25 cellular contexts compared by ENCODE assay signal in the genomic region with DNA sequence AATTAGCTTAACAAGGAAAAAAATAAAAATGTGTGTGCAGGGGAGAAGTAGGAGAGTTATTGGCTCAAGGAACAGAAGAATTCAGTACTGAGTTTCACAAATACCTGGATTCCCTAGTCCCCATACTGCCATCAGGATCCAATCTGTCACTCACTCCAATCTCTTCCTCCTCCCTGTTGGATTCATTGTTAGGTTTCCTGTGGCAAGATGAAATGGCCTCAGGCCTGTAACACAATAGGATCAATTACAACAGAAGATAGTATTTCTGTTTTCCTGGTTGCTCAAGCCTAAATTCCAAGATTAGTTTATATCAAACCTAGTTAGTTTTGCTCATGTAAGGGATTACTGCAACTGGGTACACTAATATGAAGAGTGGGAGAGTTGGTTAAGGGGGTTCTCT. TPM values are rescaled to one million over a fixed set of nuclear protein-coding genes. Genes with fewer than 3 reads are reported as not detected.
DNase-seq lines count a peak whose midpoint lies in the region; ATAC-seq and TF ChIP-seq lines count a peak whose summit lies in the region.
"Had no signal": no experiment of that assay in that cellular context is flagged by ENCODE, and none has a peak within 500 bp of the region (broad histone marks: within the 10 kb centered on the region; RNA-seq: fewer than 3 reads in every experiment).

No MANE protein-coding gene starts in this region.

- DNase-seq in ELF-1 (ENCODE audit: low read depth, low spot score), result peak; percentile 13
- peak; percentile 61 for DNase-seq in adipocyte (ENCODE audit: low read depth)
- peak; percentile 10 for DNase-seq in neural progenitor cell (ENCODE audit: low spot score)
- no peak for DNase-seq in activated CD4-positive, alpha-beta T cell treated with anti-CD3 and anti-CD28 coated beads, Interleukin-2, amount 50 U/mL, for 1 hour
- DNase-seq in cerebellum (ENCODE audit: low spot score), result no peak
- DNase-seq: CD4-positive, CD25-positive, alpha-beta regulatory T cell; GF-D8; GM23248; H9; HFFc6; NCI-H1092; NCI-H1417 treated with DMSO at 0.1 percent for 48 hours; NCI-H1694 treated with DMSO at 0.1 percent for 48 hours; NCI-H2081; NCI-H2171 treated with DMSO at 0.1 percent for 48 hours; NCI-H345; NCI-H524; RPMI8226; SHP77; T-cell had no signal

- H3K4me1 ChIP-seq in HUES6 (ENCODE audit: control insufficient read depth, insufficient read depth, low read length) (peaks cover 13% of the 10 kb centered on the region), adipocyte (ENCODE audit: control insufficient read depth, insufficient read depth, low read length) (no peaks in the 10 kb centered on the region), neural progenitor cell (no peaks in the 10 kb centered on the region)
- H3K4me1 ChIP-seq: BLaER1 had no signal

- H3K9me3 Mint-ChIP-seq in neural progenitor cell, result no peaks in the 10 kb centered on the region
- H3K9me3 Mint-ChIP-seq: H9, HFFc6, T-cell had no signal

- no peak overlapping the region for H3K4me2 ChIP-seq in neural progenitor cell
- H3K4me2 ChIP-seq: BLaER1 had no signal

- no peak for ATAC-seq in GM19397 (IDR thresholded peaks at IDR 0.05; ENCODE audit: unreplicated experiment)
- ATAC-seq: T-cell had no signal

- H3K4me3 ChIP-seq in HUES6 (ENCODE audit: low read depth, low read length) (no peak overlapping the region), adipocyte (ENCODE audit: low read length) (no peak overlapping the region), neural progenitor cell (no peak overlapping the region)
- H3K4me3 ChIP-seq: BLaER1, GM23248 had no signal

- H3K27ac Mint-ChIP-seq in neural progenitor cell, result no peak overlapping the region
- H3K27ac Mint-ChIP-seq: CD4-positive, CD25-positive, alpha-beta regulatory T cell; H9; HFFc6; IgD-negative memory B cell; T-cell had no signal

- H2AFZ ChIP-seq in neural progenitor cell (replicated peaks), result peak overlapping the region; percentile 45
- H2AFZ ChIP-seq: GM23248 had no signal

- H3F3A ChIP-seq in neural progenitor cell (ENCODE audit: low read depth), result no peaks in the 10 kb centered on the region

- 0 out of 2 replicates have a peak overlapping the region, but pooled peaks have one; percentile 23 for H3K27ac ChIP-seq in HUES6 (ENCODE audit: low read depth, low read length)
- H3K27ac ChIP-seq in neural progenitor cell, result no peak overlapping the region
- H3K27ac ChIP-seq: BLaER1, GM23248 had no signal

- H3K79me2 ChIP-seq in neural progenitor cell (ENCODE audit: low read depth), result no peaks in the 10 kb centered on the region

- TF ChIP-seq CTCF in neural progenitor cell (IDR thresholded peaks at IDR 0.05), result no peak

- no peaks in the 10 kb centered on the region for H3K4me1 Mint-ChIP-seq in neural progenitor cell
- H3K4me1 Mint-ChIP-seq: CD4-positive, CD25-positive, alpha-beta regulatory T cell; H9; IgD-negative memory B cell; T-cell had no signal

- H3K9me3 ChIP-seq in HUES6 (ENCODE audit: control insufficient read depth, insufficient read depth, low read depth, low read length), result no peaks in the 10 kb centered on the region
- no peaks in the 10 kb centered on the region for H3K9me3 ChIP-seq in adipocyte (ENCODE audit: control insufficient read depth, low read length)
- no peaks in the 10 kb centered on the region for H3K9me3 ChIP-seq in neural progenitor cell (ENCODE audit: low read depth)
- H3K9me3 ChIP-seq: BLaER1 had no signal

- H3K27me3 Mint-ChIP-seq in neural progenitor cell (ENCODE audit: insufficient read depth, low read depth), result no peaks in the 10 kb centered on the region
- H3K27me3 Mint-ChIP-seq: CD4-positive, CD25-positive, alpha-beta regulatory T cell; IgD-negative memory B cell; T-cell had no signal

- H3K36me3 ChIP-seq in HUES6 (ENCODE audit: control insufficient read depth, insufficient read depth, low read length) (no peaks in the 10 kb centered on the region), adipocyte (ENCODE audit: control insufficient read depth, insufficient read depth, low read length, severe bottlenecking) (no peaks in the 10 kb centered on the region), neural progenitor cell (no peaks in the 10 kb centered on the region)
- H3K36me3 ChIP-seq: BLaER1 had no signal

- H3K36me3 Mint-ChIP-seq in neural progenitor cell, result no peaks in the 10 kb centered on the region
- H3K36me3 Mint-ChIP-seq: CD4-positive, CD25-positive, alpha-beta regulatory T cell; IgD-negative memory B cell; T-cell had no signal

- no peaks in the 10 kb centered on the region for H4K20me1 ChIP-seq in neural progenitor cell (ENCODE audit: low read depth)
- H4K20me1 ChIP-seq: BLaER1 had no signal

- H3K4me3 Mint-ChIP-seq in neural progenitor cell, result no peak overlapping the region
- H3K4me3 Mint-ChIP-seq: CD4-positive, CD25-positive, alpha-beta regulatory T cell; H9; HFFc6; IgD-negative memory B cell; T-cell had no signal

- H3K27me3 ChIP-seq in HUES6 (ENCODE audit: control insufficient read depth, insufficient read depth, low read length), result no peaks in the 10 kb centered on the region
- H3K27me3 ChIP-seq in adipocyte (replicated peaks; ENCODE audit: control insufficient read depth, insufficient read depth, low read length), result no peaks in the 10 kb centered on the region
- no peaks in the 10 kb centered on the region for H3K27me3 ChIP-seq in neural progenitor cell
- H3K27me3 ChIP-seq: BLaER1 had no signal

- H3K9ac ChIP-seq in HUES6 (ENCODE audit: low read length), result no peak overlapping the region
- no peak overlapping the region for H3K9ac ChIP-seq in adipocyte (ENCODE audit: low read length)
- no peak overlapping the region for H3K9ac ChIP-seq in neural progenitor cell
- H3K9ac ChIP-seq: BLaER1, GM23248 had no signal

RNA-seq across cellular contexts. Expression of a gene that starts 24.4 kb away (rescaled TPM):
- total RNA-seq in neural progenitor cell (ENCODE audit: low replicate concordance), result 0.06 TPM in 1 of 2 replicates, not detected in the other
- 10.2 TPM for total RNA-seq in cerebellum
- total RNA-seq: CD4-positive, CD25-positive, alpha-beta regulatory T cell; GM23248; H9; HFFc6; SK-MEL-5; T-cell had no signal

Comparison
In these comparisons a context has a peak if more than half of its experiments do, and no peak if none do; other contexts are left out.
1. DNase-seq: peak in ELF-1 (single experiment), adipocyte (single experiment) and neural progenitor cell (single experiment); none in activated CD4-positive, alpha-beta T cell treated with anti-CD3 and anti-CD28 coated beads, Interleukin-2, amount 50 U/mL, for 1 hour (single experiment) and cerebellum (single experiment).
2. RNA of a gene that starts 24.4 kb away (total RNA-seq): 10.2 TPM in cerebellum (single experiment); 0.06 TPM in neural progenitor cell; every median in the first group is over 10 times any median in the second.